In genomic region chr7:42247301-42247700, GRCh38 we compare ENCODE assay signal across 20 cellular contexts. TPM values are rescaled to one million over a fixed set of nuclear protein-coding genes. Genes with fewer than 3 reads are reported as not detected.
DNase-seq lines count a peak whose midpoint lies in the region; ATAC-seq and TF ChIP-seq lines count a peak whose summit lies in the region.
"Had no signal": no experiment of that assay in that cellular context is flagged by ENCODE, and none has a peak within 500 bp of the region (broad histone marks: within the 10 kb centered on the region; RNA-seq: fewer than 3 reads in every experiment).

No MANE protein-coding gene starts in this region.

- no peak for TF ChIP-seq POLR2A in upper lobe of left lung (IDR thresholded peaks at IDR 0.05)

- H3K9me3 ChIP-seq in mesenchymal stem cell (ENCODE audit: control insufficient read depth, low read length) (no peaks in the 10 kb centered on the region), upper lobe of left lung (peaks cover 0 to 4% (median 0%) of the 10 kb centered on the region in 4 donors)
- H3K9me3 ChIP-seq: upper lobe of right lung had no signal

- no peaks in the 10 kb centered on the region for H3K27me3 ChIP-seq in mesenchymal stem cell (ENCODE audit: control insufficient read depth in 1 of 2, insufficient read depth in 1 of 2, low read length in 2 of 2)
- no peaks in the 10 kb centered on the region for H3K27me3 ChIP-seq in upper lobe of left lung
- H3K27me3 ChIP-seq: upper lobe of right lung had no signal

- no peaks in the 10 kb centered on the region for H3K79me1 ChIP-seq in mesenchymal stem cell (replicated peaks; ENCODE audit: low read length, poor library complexity, severe bottlenecking)

- peak overlapping the region in 1 of 2 experiments; percentile 29 for H2BK12ac ChIP-seq in mesenchymal stem cell (ENCODE audit: low read length in 2 of 2)

- H3K27ac ChIP-seq in mesenchymal stem cell (ENCODE audit: low read length, poor library complexity, severe bottlenecking): peak overlapping the region; percentile 1
- no peak overlapping the region for H3K27ac ChIP-seq in upper lobe of left lung
- H3K27ac ChIP-seq: coronary artery, upper lobe of right lung had no signal

- no peak overlapping the region for H3K9ac ChIP-seq in mesenchymal stem cell (ENCODE audit: low read length)

- TF ChIP-seq EP300 in upper lobe of left lung (IDR thresholded peaks at IDR 0.05): no peak

- H2AK5ac ChIP-seq in mesenchymal stem cell (ENCODE audit: low read length, severe bottlenecking): no peak overlapping the region

- H3K4me3 ChIP-seq in choroid plexus epithelial cell (ENCODE audit: low read depth, low read length): no peak overlapping the region
- no peak overlapping the region for H3K4me3 ChIP-seq in mesenchymal stem cell (ENCODE audit: insufficient read depth in 1 of 2, low read depth in 1 of 2, low read length in 2 of 2)
- no peak overlapping the region for H3K4me3 ChIP-seq in upper lobe of left lung
- H3K4me3 ChIP-seq: coronary artery, upper lobe of right lung had no signal

- peak overlapping the region; percentile 32 for H3K4me2 ChIP-seq in mesenchymal stem cell (ENCODE audit: low read length, poor library complexity, severe bottlenecking)

- no peak overlapping the region for H2BK5ac ChIP-seq in mesenchymal stem cell (ENCODE audit: low read depth, low read length, poor library complexity, severe bottlenecking)

- DNase-seq in AG09319 (ENCODE audit: extremely low read depth, low read depth): no peak
- DNase-seq in HT1080 (ENCODE audit: low read depth): peak; percentile 96
- DNase-seq in choroid plexus epithelial cell (ENCODE audit: low read depth): peak; percentile 89
- peak; percentile 77 for DNase-seq in mesenchymal stem cell
- DNase-seq in NCI-H69 (lab: John Stamatoyannopoulos, UW): no peak
- DNase-seq in pons (ENCODE audit: low spot score): no peak
- no peak for DNase-seq in upper lobe of left lung
- DNase-seq: activated CD4-positive, CD25-positive, alpha-beta regulatory T cell treated with anti-CD3 and anti-CD28 coated beads, Interleukin-2, amount 50 U/mL, for 72 hours; activated CD8-positive, alpha-beta memory T cell treated with anti-CD3 and anti-CD28 coated beads, Interleukin-2, amount 50 U/mL, for 48 hours; DMS79; NCI-H1417; NCI-H2227 treated with DMSO at 0.1 percent for 48 hours; retina; T-cell; upper lobe of right lung had no signal

- H2BK15ac ChIP-seq in mesenchymal stem cell (ENCODE audit: low read depth, poor library complexity, severe bottlenecking): no peak overlapping the region

- no peak for ATAC-seq in HG02885 (IDR thresholded peaks at IDR 0.05; ENCODE audit: poor library complexity, unreplicated experiment)
- ATAC-seq in upper lobe of left lung (ENCODE audit: low FRiP score in 2 of 2): no peak
- ATAC-seq: stimulated activated memory B cell treated with anti-CD40 and anti-IgM and Interleukin-4, amounts not matched to agents 10 μg/mL and 1 μg/mL and 100 μg/mL, for 72 hours; T-cell; upper lobe of right lung had no signal

- TF ChIP-seq CTCF in AG09319 (IDR thresholded peaks at IDR 0.05; ENCODE audit: low read depth, low read length) (peak; percentile 18), choroid plexus epithelial cell (conservative IDR thresholded peaks at IDR 0.05; ENCODE audit: low read depth, low read length) (peak; percentile 58), upper lobe of left lung (IDR thresholded peaks at IDR 0.05) (peak in 1 of 6 experiments; percentile 16)

- no peak overlapping the region for H3K14ac ChIP-seq in mesenchymal stem cell (ENCODE audit: low read length in 2 of 2)

- H3K18ac ChIP-seq in mesenchymal stem cell (ENCODE audit: low read depth in 1 of 2, low read length in 2 of 2): peak overlapping the region in 1 of 2 experiments; percentile 40

- no peak overlapping the region for H2BK120ac ChIP-seq in mesenchymal stem cell (ENCODE audit: low read depth, low read length)

- no peaks in the 10 kb centered on the region for H3K36me3 ChIP-seq in mesenchymal stem cell (ENCODE audit: control insufficient read depth in 1 of 2, insufficient read depth in 2 of 2, low read depth in 1 of 2, low read length in 2 of 2)
- H3K36me3 ChIP-seq in upper lobe of left lung: no peaks in the 10 kb centered on the region
- H3K36me3 ChIP-seq: upper lobe of right lung had no signal

- H2AFZ ChIP-seq in mesenchymal stem cell (ENCODE audit: low read depth, low read length): no peak overlapping the region

- no peak overlapping the region for H3K4ac ChIP-seq in mesenchymal stem cell (ENCODE audit: low read depth in 1 of 2, low read length in 2 of 2)

- H3K4me1 ChIP-seq in mesenchymal stem cell (ENCODE audit: control insufficient read depth, insufficient read depth, low read depth, low read length): peaks cover 5% of the 10 kb centered on the region
- peaks cover 0 to 4% (median 2%) of the 10 kb centered on the region in 4 donors for H3K4me1 ChIP-seq in upper lobe of left lung

- no peak overlapping the region for H4K91ac ChIP-seq in mesenchymal stem cell (ENCODE audit: low read length)

- no peak overlapping the region for H3K23ac ChIP-seq in mesenchymal stem cell (ENCODE audit: low read length in 2 of 2)

- H4K8ac ChIP-seq in mesenchymal stem cell (ENCODE audit: low read length): peak overlapping the region; percentile 23

- 0% methylated on average over 4 of the region's 5 CpGs for WGBS in mesenchymal stem cell
- WGBS in upper lobe of left lung, 2 donors: 59 to 62% methylated on average over 5 of the region's 5 CpGs

RNA-seq across cellular contexts. Expression of gene GLI3, which starts 10.3 kb away (rescaled TPM):
- 4.2 and 5.9 TPM in 2 replicates for total RNA-seq in HT1080 (2014; rRNA removed; shearing (Covaris generic))
- 5.1 and 8.5 TPM in 2 replicates for polyA plus RNA-seq in HT1080 (2015; cell fraction: cytosol; rRNA removed)
- polyA plus RNA-seq in HT1080 (2015; cell fraction: nucleus; rRNA removed): 4.7 and 6.2 TPM in 2 replicates
- polyA plus RNA-seq in mesenchymal stem cell (2013, experiment 1 of 2): 10.2 TPM
- polyA plus RNA-seq in mesenchymal stem cell (2013, experiment 2 of 2): 10.0 TPM
- total RNA-seq in upper lobe of left lung: 10 to 100 TPM in 5 of 6 donors, 1 to 10 TPM in 1; 5.2 to 19.4 (median 14.9) TPM
- polyA plus RNA-seq: CD14-positive monocyte, IgD-negative memory B cell had no signal

Comparison
In these comparisons a context has a peak if more than half of its experiments do, and no peak if none do; other contexts are left out.
1. DNase-seq: peak in HT1080 (single experiment), choroid plexus epithelial cell (single experiment) and mesenchymal stem cell (single experiment); none in AG09319 (single experiment), NCI-H69 (single experiment), pons (single experiment) and upper lobe of left lung (0 of 2).